ENCODE assay signal across 1 cellular context in the genomic region with DNA sequence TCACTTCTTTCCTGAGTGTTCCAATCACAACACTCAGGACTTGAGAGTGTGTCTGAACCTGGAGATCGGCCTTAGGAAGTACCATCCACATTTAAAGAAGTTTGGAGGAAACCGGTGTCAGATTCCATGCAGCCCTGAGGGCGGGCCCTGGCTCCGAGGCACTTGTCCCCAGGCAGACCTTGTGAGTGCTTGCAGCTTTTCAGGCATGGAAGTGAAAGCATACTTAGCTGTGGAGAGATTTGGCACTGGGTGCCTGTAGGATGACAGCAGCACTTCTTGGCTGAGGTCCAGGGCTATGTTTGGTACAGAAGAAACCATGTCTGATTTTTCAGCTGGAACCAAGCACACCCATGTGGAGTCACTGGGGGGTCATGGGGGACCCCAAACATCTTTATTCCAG.
TF ChIP-seq lines count a peak whose summit lies in the region.

No MANE protein-coding gene starts in this region.

TF ChIP-seq in HepG2, 621 proteins besides CTCF, POLR2A, EP300 and RAD21 (continued from another document):
- no peak for TF ChIP-seq E2F2 (CRISPR knock-in tag; IDR thresholded peaks at IDR 0.05; ENCODE audit: borderline replicate concordance)
